27 cellular contexts compared by ENCODE assay signal in genomic region chr11:77609234-77609633, GRCh38. TPM values are rescaled to one million over a fixed set of nuclear protein-coding genes. Genes with fewer than 3 reads are reported as not detected.
"Had no signal": no experiment of that assay in that cellular context is flagged by ENCODE, and none has a peak within 500 bp of the region (broad histone marks: within the 10 kb centered on the region; RNA-seq: fewer than 3 reads in every experiment).

No MANE protein-coding gene starts in this region.

- H3K4me1 ChIP-seq: esophagus squamous epithelium, gastrocnemius medialis, heart right ventricle, left lung, lower lobe of right lung had no signal

- FAIRE-seq: colon, islet of Langerhans, keratinocyte had no signal

- H3K9me3 ChIP-seq: esophagus squamous epithelium, gastrocnemius medialis, heart right ventricle, left lung, lower lobe of right lung, mucosa of descending colon had no signal

- H3K27me3 ChIP-seq: dorsolateral prefrontal cortex, esophagus squamous epithelium, gastrocnemius medialis, heart right ventricle, left lung had no signal

- H3K4me3 ChIP-seq: coronary artery, dorsolateral prefrontal cortex, esophagus squamous epithelium, gastrocnemius medialis, heart right ventricle, left lung, lower lobe of right lung, mucosa of descending colon had no signal

- DNase-seq: dorsolateral prefrontal cortex; effector CD4-positive, alpha-beta T cell; effector memory CD4-positive, alpha-beta T cell; erythroblast; esophagus squamous epithelium; foreskin fibroblast; foreskin melanocyte; gastrocnemius medialis; glutamatergic neuron; head of caudate nucleus; heart right ventricle; hippocampal formation; left cardiac atrium; left lung; left ventricle myocardium superior; lower lobe of right lung; mammary epithelial cell; mesenchymal stem cell; mucosa of descending colon; naive B cell; naive thymus-derived CD8-positive, alpha-beta T cell had no signal

- ATAC-seq: esophagus mucosa; gastrocnemius medialis; heart right ventricle; left cardiac atrium; left lung; left ventricle myocardium superior; lower lobe of right lung; mucosa of descending colon; naive thymus-derived CD8-positive, alpha-beta T cell had no signal

- H3K27ac ChIP-seq: coronary artery, dorsolateral prefrontal cortex, epithelial cell of prostate, esophagus squamous epithelium, gastrocnemius medialis, heart right ventricle, left lung, lower lobe of right lung had no signal

RNA-seq across cellular contexts. Expression of gene AQP11, which starts 19.5 kb away (rescaled TPM):
- total RNA-seq: esophagus mucosa had no signal
